9 cellular contexts compared by ENCODE assay signal in the genomic region with DNA sequence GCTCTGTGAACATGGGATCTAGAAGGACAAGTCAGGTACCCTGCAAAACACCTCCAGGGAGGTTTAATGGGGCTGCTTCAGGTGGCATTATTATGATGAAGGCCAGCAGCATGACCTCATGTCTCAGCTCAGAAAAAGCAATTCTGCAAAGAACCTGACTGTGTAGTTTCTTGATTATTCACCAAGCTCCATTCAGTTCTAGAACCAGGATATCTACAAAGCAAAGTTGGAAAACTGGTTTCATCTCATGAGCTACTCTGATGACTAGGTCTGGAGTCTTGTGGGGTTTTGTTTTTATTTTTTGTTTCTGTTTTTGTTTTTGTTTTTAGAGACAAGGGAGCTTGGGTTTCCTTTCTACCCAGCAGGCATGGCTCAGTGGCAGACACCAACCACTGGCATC.
"Had no signal": no experiment of that assay in that cellular context is flagged by ENCODE, and none has a peak within 500 bp of the region (broad histone marks: within the 10 kb centered on the region; RNA-seq: fewer than 3 reads in every experiment).

No MANE protein-coding gene starts in this region.

- H3K36me3 ChIP-seq: breast epithelium, suprapubic skin had no signal

- H3K4me1 ChIP-seq: breast epithelium, gastroesophageal sphincter had no signal

- H3K9me3 Mint-ChIP-seq: activated T-cell treated with anti-CD3 and anti-CD28 coated beads, Interleukin-2, amount 50 U/mL, for 4 hours; nephron progenitor cell had no signal

- H3K9me3 ChIP-seq: breast epithelium, gastroesophageal sphincter, suprapubic skin had no signal

- FAIRE-seq: endometrium, kidney had no signal

- H3K27ac ChIP-seq: breast epithelium, gastroesophageal sphincter, suprapubic skin, VCaP had no signal

- DNase-seq: T1000 had no signal

- H3K4me3 Mint-ChIP-seq: activated T-cell treated with anti-CD3 and anti-CD28 coated beads, Interleukin-2, amount 50 U/mL, for 4 hours; nephron progenitor cell had no signal

- H3K27ac Mint-ChIP-seq: nephron progenitor cell had no signal

- H3K27me3 ChIP-seq: breast epithelium, gastroesophageal sphincter, suprapubic skin had no signal

- H3K4me3 ChIP-seq: breast epithelium, gastroesophageal sphincter, suprapubic skin had no signal
